Comparison of ENCODE assay signal across 8 cellular contexts in the genomic region with DNA sequence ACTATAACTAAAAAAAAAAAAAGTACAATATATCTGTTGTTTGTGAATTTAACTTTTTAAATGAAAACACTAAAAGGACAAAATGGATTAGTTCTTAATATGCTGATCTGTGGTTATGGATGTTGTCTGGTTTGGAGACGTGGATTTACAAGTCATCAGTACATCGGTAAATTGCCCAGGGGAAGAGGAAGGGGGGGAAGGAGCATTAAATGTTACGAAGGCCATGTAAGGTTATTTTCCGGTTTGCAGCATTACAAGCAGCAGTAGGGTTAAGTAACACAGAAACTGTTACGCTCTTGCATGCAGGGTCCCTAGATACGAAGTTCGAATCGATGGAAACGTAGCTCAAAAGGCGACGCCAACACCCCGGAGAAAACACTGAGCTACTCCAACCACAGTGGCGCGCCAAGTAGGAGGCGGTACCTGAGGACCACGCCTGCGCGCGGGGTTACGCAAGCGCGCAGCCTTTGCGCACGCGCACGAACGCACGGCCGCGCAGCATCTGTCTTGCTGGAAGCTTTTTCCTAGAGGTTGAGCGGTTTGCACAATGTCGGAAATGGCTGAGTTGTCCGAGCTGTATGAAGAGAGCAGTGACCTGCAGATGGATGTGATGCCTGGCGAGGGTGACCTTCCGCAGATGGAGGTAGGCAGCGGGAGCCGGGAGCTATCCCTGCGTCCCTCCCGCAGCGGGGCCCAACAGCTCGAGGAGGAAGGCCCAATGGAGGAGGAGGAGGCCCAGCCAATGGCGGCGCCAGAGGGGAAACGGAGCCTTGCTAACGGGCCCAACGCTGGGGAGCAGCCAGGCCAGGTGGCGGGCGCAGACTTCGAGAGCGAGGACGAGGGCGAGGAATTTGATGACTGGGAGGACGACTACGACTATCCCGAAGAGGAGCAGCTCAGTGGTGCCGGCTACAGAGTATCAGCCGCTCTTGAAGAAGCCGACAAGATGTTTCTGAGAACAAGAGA. TPM values are rescaled to one million over a fixed set of nuclear protein-coding genes. Genes with fewer than 3 reads are reported as not detected.
DNase-seq lines count a peak whose midpoint lies in the region; ATAC-seq, FAIRE-seq and TF ChIP-seq lines count a peak whose summit lies in the region.

A gene with protein sequence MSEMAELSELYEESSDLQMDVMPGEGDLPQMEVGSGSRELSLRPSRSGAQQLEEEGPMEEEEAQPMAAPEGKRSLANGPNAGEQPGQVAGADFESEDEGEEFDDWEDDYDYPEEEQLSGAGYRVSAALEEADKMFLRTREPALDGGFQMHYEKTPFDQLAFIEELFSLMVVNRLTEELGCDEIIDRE (plus strand): TSS at position 505 of the 966 bp plus-strand sequence. CDS start 43 bp downstream, at position 548.

- H3K27ac Mint-ChIP-seq in activated CD8-positive, alpha-beta memory T cell treated with anti-CD3 and anti-CD28 coated beads, Interleukin-2, amount 10 ng/mL, durations not matched to agents 7 days and 5 days, result peak within 1 kb of the TSS; percentile 97
- H3K27ac Mint-ChIP-seq in endodermal cell, result peak within 1 kb of the TSS; percentile 97

- H2AK5ac ChIP-seq in mesendoderm (ENCODE audit: low read length), result no peak within 1 kb of the TSS

- peak within 1 kb of the TSS; percentile 63 for H3K4me2 ChIP-seq in mesendoderm (ENCODE audit: low read length)

- H3K27ac ChIP-seq in endodermal cell (ENCODE audit: low read depth, low read length), result peak within 1 kb of the TSS; percentile 86
- peak within 1 kb of the TSS; percentile 42 for H3K27ac ChIP-seq in mesendoderm (ENCODE audit: low read depth, low read length)

- peak within 1 kb of the TSS; percentile 98 for H3K56ac ChIP-seq in mesendoderm (ENCODE audit: low read length)

- peaks cover 8% of the 10 kb centered on the region for H3K27me3 Mint-ChIP-seq in activated CD8-positive, alpha-beta memory T cell treated with anti-CD3 and anti-CD28 coated beads, Interleukin-2, amount 10 ng/mL, durations not matched to agents 7 days and 5 days
- H3K27me3 Mint-ChIP-seq in endodermal cell (ENCODE audit: insufficient read depth), result peaks cover 19% of the 10 kb centered on the region

- H3K9ac ChIP-seq in endodermal cell (ENCODE audit: extremely low read depth, low read length, poor library complexity, severe bottlenecking) (peak within 1 kb of the TSS; percentile 52), mesendoderm (ENCODE audit: low read length) (peak within 1 kb of the TSS; percentile 97)

- H3K4me1 ChIP-seq in endodermal cell (ENCODE audit: control insufficient read depth, insufficient read depth, low read length) (no peaks in the 10 kb centered on the region), mesendoderm (ENCODE audit: control insufficient read depth, low read depth, low read length) (peaks cover 4% of the 10 kb centered on the region)

- H3K36me3 Mint-ChIP-seq in activated CD8-positive, alpha-beta memory T cell treated with anti-CD3 and anti-CD28 coated beads, Interleukin-2, amount 10 ng/mL, durations not matched to agents 7 days and 5 days, result peaks cover 25% of the 10 kb centered on the region
- no peaks in the 10 kb centered on the region for H3K36me3 Mint-ChIP-seq in endodermal cell (ENCODE audit: low read depth)

- H3K36me3 ChIP-seq in endodermal cell (ENCODE audit: control insufficient read depth, insufficient read depth, low read length) (no peaks in the 10 kb centered on the region), mesendoderm (ENCODE audit: control insufficient read depth, insufficient read depth, low read length) (no peaks in the 10 kb centered on the region)

- H2BK15ac ChIP-seq in mesendoderm (replicated peaks; ENCODE audit: low read depth), result no peak within 1 kb of the TSS

- H3K27me3 ChIP-seq in endodermal cell (ENCODE audit: control insufficient read depth, insufficient read depth, low read length, poor library complexity, severe bottlenecking) (peaks cover 9% of the 10 kb centered on the region), mesendoderm (ENCODE audit: insufficient read depth, low read length, poor library complexity) (no peaks in the 10 kb centered on the region)

- WGBS in endodermal cell (ENCODE audit: insufficient coverage in 1 of 2, insufficient read length in 1 of 2), 2 experiments, result 0 to 1% methylated on average over 46 to 58 of the region's 58 CpGs
- no CpG with 5 or more reads among the region's 58 CpGs for WGBS in mesendoderm (ENCODE audit: extremely low coverage, insufficient coverage, low lambda C conversion rate)

- peak within 1 kb of the TSS; percentile 85 for H2BK5ac ChIP-seq in mesendoderm (ENCODE audit: low read length)

- H2BK120ac ChIP-seq in mesendoderm (ENCODE audit: low read depth, low read length), result no peak within 1 kb of the TSS

- ATAC-seq in GM21367 (IDR thresholded peaks at IDR 0.05; ENCODE audit: unreplicated experiment), result peak; percentile 94
- ATAC-seq in activated CD8-positive, alpha-beta memory T cell treated with anti-CD3 and anti-CD28 coated beads, Interleukin-2, amount 10 ng/mL, durations not matched to agents 7 days and 5 days, result peak; percentile 93

- DNase-seq in COLO829 (ENCODE audit: low spot score), result peak; percentile 84
- DNase-seq in HTR-8/SVneo (ENCODE audit: insufficient read length, low spot score), result peak; percentile 85
- DNase-seq in NOMO-1 treated with dmso at 0.1 percent for 144 hours (lab: John Stamatoyannopoulos, UW; ENCODE audit: unreplicated experiment), result peak; percentile 85
- peak; percentile 97 for DNase-seq in activated CD8-positive, alpha-beta memory T cell treated with anti-CD3 and anti-CD28 coated beads, Interleukin-2, amount 10 ng/mL, durations not matched to agents 7 days and 5 days
- DNase-seq in endodermal cell, result peak; percentile 97
- peak; percentile 96 for DNase-seq in mesendoderm
- peak; percentile 80 for DNase-seq in stimulated activated CD8-positive, alpha-beta memory T cell treated with anti-CD3 and anti-CD28 coated beads, Interleukin-15, amount 100 ng/mL, for 24 hours (ENCODE audit: low read depth)

- peaks cover 10% of the 10 kb centered on the region for H3K79me2 ChIP-seq in mesendoderm (ENCODE audit: control insufficient read depth, insufficient read depth, low read length)

- peaks cover 3% of the 10 kb centered on the region for H3K79me1 ChIP-seq in mesendoderm (ENCODE audit: low read length)

- H3K9me3 Mint-ChIP-seq in activated CD8-positive, alpha-beta memory T cell treated with anti-CD3 and anti-CD28 coated beads, Interleukin-2, amount 10 ng/mL, durations not matched to agents 7 days and 5 days (ENCODE audit: low read depth), result no peaks in the 10 kb centered on the region
- H3K9me3 Mint-ChIP-seq in endodermal cell, result no peaks in the 10 kb centered on the region

- peak within 1 kb of the TSS; percentile 13 for H3K18ac ChIP-seq in mesendoderm (ENCODE audit: low read length)

- H4K8ac ChIP-seq in mesendoderm (ENCODE audit: low read depth, low read length), result no peak within 1 kb of the TSS

- H3K4me3 Mint-ChIP-seq in activated CD8-positive, alpha-beta memory T cell treated with anti-CD3 and anti-CD28 coated beads, Interleukin-2, amount 10 ng/mL, durations not matched to agents 7 days and 5 days, result peak within 1 kb of the TSS; percentile 93
- peak within 1 kb of the TSS; percentile 98 for H3K4me3 Mint-ChIP-seq in endodermal cell

- H3K4me3 ChIP-seq in endodermal cell (ENCODE audit: low read length), result peak within 1 kb of the TSS; percentile 84
- peak within 1 kb of the TSS; percentile 97 for H3K4me3 ChIP-seq in mesendoderm (ENCODE audit: low read length)

- H3K23ac ChIP-seq in mesendoderm (ENCODE audit: low read length), result no peak within 1 kb of the TSS

- H3K9me3 ChIP-seq in endodermal cell (ENCODE audit: control insufficient read depth, low read length), result no peaks in the 10 kb centered on the region

- FAIRE-seq in HTR-8/SVneo (lab: Jason Lieb, UNC), result peak; percentile 89

- CTCF ChIA-PET in activated CD8-positive, alpha-beta memory T cell treated with anti-CD3 and anti-CD28 coated beads, Interleukin-2, amount 10 ng/mL, durations not matched to agents 7 days and 5 days (lab: Charles Lee), result interaction anchor here (0.7 to 2.2 kb wide), 16 partner anchors 9 to 277 kb away, joined by 3 to 17 read pairs (median 5); a partner anchor contains a TSS

- peaks cover 66% of the 10 kb centered on the region for H3K4me1 Mint-ChIP-seq in activated CD8-positive, alpha-beta memory T cell treated with anti-CD3 and anti-CD28 coated beads, Interleukin-2, amount 10 ng/mL, durations not matched to agents 7 days and 5 days
- peaks cover 29% of the 10 kb centered on the region for H3K4me1 Mint-ChIP-seq in endodermal cell

- TF ChIP-seq CTCF in endodermal cell (conservative IDR thresholded peaks at IDR 0.05), result no peak

- no peak within 1 kb of the TSS for H4K5ac ChIP-seq in mesendoderm (ENCODE audit: low read length)

- H3K4ac ChIP-seq in mesendoderm (ENCODE audit: low read depth, low read length), result no peak within 1 kb of the TSS

RNA-seq across cellular contexts. Expression of the gene that starts here (rescaled TPM):
- total RNA-seq in activated CD8-positive, alpha-beta memory T cell treated with anti-CD3 and anti-CD28 coated beads, Interleukin-2, amount 10 ng/mL, durations not matched to agents 7 days and 5 days, result 100 to 1,000 TPM; 100 to 133 TPM
- 100 to 1,000 TPM; 108 to 119 TPM for total RNA-seq in endodermal cell
- polyA plus RNA-seq in endodermal cell (2013, experiment 1 of 2), result 238 TPM
- 221 TPM for polyA plus RNA-seq in endodermal cell (2013, experiment 2 of 2)
- polyA plus RNA-seq in mesendoderm (2013, experiment 1 of 2), result 165 TPM
- polyA plus RNA-seq in mesendoderm (2013, experiment 2 of 2), result 164 TPM

Comparison
In these comparisons a context has a peak if more than half of its experiments do, and no peak if none do; other contexts are left out.
1. Peak in every context shown above with its lines: DNase-seq, ATAC-seq, H3K4me3 ChIP-seq and H3K27ac ChIP-seq.